Comparison of ENCODE assay signal across 26 cellular contexts in the genomic region with DNA sequence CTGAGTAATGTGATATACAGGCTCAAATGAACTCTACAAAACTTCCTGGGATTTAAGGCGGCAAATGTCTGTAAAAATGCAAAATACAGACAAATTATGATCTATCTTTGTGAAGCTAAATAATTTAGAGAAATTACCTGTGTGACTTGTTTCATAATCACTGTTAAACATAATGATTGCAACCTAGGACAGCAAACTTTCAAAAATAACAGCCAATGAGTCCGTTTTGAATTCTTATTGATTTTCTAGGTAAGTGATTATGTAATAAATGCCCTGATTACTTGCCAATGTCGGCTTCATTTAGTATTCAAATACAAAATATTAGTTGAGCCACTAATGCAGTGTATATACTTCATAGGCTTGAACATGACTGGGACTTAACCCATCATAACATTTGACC.
"Had no signal": no experiment of that assay in that cellular context is flagged by ENCODE, and none has a peak within 500 bp of the region (broad histone marks: within the 10 kb centered on the region; RNA-seq: fewer than 3 reads in every experiment).

No MANE protein-coding gene starts in this region.

- H3K9me3 ChIP-seq: ovary, psoas muscle, stomach, thoracic aorta, thyroid gland, upper lobe of left lung, vagina had no signal

- H3K4me3 ChIP-seq: neural progenitor cell, ovary, psoas muscle, skin epidermis, stomach, thoracic aorta, thyroid gland, tibial nerve, upper lobe of left lung, vagina had no signal

- H3K27me3 ChIP-seq: neural progenitor cell, ovary, stomach, thyroid gland, tibial nerve, upper lobe of left lung, vagina had no signal

- H3K36me3 ChIP-seq: neural progenitor cell, ovary, stomach, thoracic aorta, thyroid gland, tibial nerve, upper lobe of left lung, vagina had no signal

- H3K27ac ChIP-seq: neural progenitor cell, ovary, parathyroid adenoma, psoas muscle, skin epidermis, stomach, thoracic aorta, thyroid gland, tibial nerve, upper lobe of left lung, vagina had no signal

- H3K4me1 ChIP-seq: parathyroid adenoma, psoas muscle, stomach, thyroid gland, tibial nerve, upper lobe of left lung, vagina had no signal

- FAIRE-seq: urothelium cell line had no signal

- ATAC-seq: naive thymus-derived CD4-positive, alpha-beta T cell; natural killer cell; psoas muscle; right cardiac atrium; sciatic nerve; stimulated activated effector memory CD8-positive, alpha-beta T cell treated with anti-CD3 and anti-CD28 coated beads, Interleukin-12 subunit alpha, Interleukin-12 subunit beta, amount 100 ng/mL, for 72 hours; stimulated activated naive B cell treated with anti-CD40 and anti-IgM and Interleukin-4, amounts not matched to agents 10 μg/mL and 1 μg/mL and 100 μg/mL, for 72 hours had no signal

- H3K79me2 ChIP-seq: parathyroid adenoma had no signal

- H3K9ac ChIP-seq: neural progenitor cell, parathyroid adenoma had no signal

- H3K4me2 ChIP-seq: neural progenitor cell had no signal

- DNase-seq: naive thymus-derived CD4-positive, alpha-beta T cell; natural killer cell; occipital lobe; ovary; posterior cingulate gyrus; psoas muscle; right cardiac atrium; stimulated activated CD4-positive, alpha-beta T cell treated with anti-CD3 and anti-CD28 coated beads, Interleukin-15, amount 100 ng/mL, for 24 hours; stimulated activated CD4-positive, alpha-beta T cell treated with anti-CD3 and anti-CD28 coated beads, Interleukin-2, amount 100 ng/mL, for 24 hours; stimulated activated CD4-positive, alpha-beta T cell treated with anti-CD3 and anti-CD28 coated beads, Interleukin-2, amount 100 ng/mL, for 48 hours; stimulated activated CD4-positive, alpha-beta T cell treated with anti-CD3 and anti-CD28 coated beads, Interleukin-4, amount 100 ng/mL, for 24 hours; stimulated activated naive B cell treated with anti-CD40 and anti-IgM and Interleukin-4, amounts not matched to agents 10 μg/mL and 1 μg/mL and 100 μg/mL, for 72 hours; stimulated activated naive CD4-positive, alpha-beta T cell treated with Interleukin-2 at 50 U/mL for 16 hours; stomach; thyroid gland; trophoblast cell; upper lobe of left lung had no signal

- H2AFZ ChIP-seq: neural progenitor cell, parathyroid adenoma had no signal
